24 cellular contexts compared by ENCODE assay signal in the genomic region with DNA sequence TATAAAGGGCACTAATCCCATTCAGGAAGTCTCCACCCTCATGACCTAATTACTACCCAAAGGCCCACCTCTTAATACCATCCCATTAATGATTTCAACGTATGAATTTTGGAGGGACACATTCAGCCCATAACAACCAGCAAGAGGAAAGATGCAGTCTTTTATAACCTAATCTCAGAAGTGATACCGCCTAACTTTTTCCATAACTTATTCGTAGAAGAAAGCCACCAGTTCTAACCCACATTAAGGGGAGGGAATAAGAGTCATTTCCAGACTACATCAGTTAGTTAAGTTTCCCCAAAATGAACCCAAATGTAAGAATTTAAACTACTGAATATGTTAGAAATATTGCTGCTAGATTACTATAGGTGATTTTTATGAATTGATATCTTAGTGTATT. TPM values are rescaled to one million over a fixed set of nuclear protein-coding genes. Genes with fewer than 3 reads are reported as not detected.
A peak's percentile ranks its signal among the peaks of the same experiment; 100 is the strongest.
DNase-seq lines count a peak whose midpoint lies in the region; ATAC-seq, FAIRE-seq and TF ChIP-seq lines count a peak whose summit lies in the region.
"Had no signal": no experiment of that assay in that cellular context is flagged by ENCODE, and none has a peak within 500 bp of the region (broad histone marks: within the 10 kb centered on the region; RNA-seq: fewer than 3 reads in every experiment).

No MANE protein-coding gene starts in this region.

- no peak overlapping the region for H3K4me2 ChIP-seq in HepG2 (ENCODE audit: low read depth, low read length)
- H3K4me2 ChIP-seq: BLaER1 had no signal

- H3K79me2 ChIP-seq in HepG2 (ENCODE audit: insufficient read depth, low read length): no peaks in the 10 kb centered on the region

- no peaks in the 10 kb centered on the region for H3K9me3 ChIP-seq in HepG2 (ENCODE audit: low read length)
- no peaks in the 10 kb centered on the region for H3K9me3 ChIP-seq in right lobe of liver
- H3K9me3 ChIP-seq: BLaER1 had no signal

- H3K9ac ChIP-seq in HepG2 (ENCODE audit: insufficient read depth, low read depth, low read length): no peak overlapping the region
- H3K9ac ChIP-seq: BLaER1 had no signal

- TF ChIP-seq POLR2A in HepG2 (IDR thresholded peaks at IDR 0.05; ENCODE audit: insufficient read depth in 1 of 2, low read depth in 2 of 2, low read length in 2 of 2) (no peak), right lobe of liver (IDR thresholded peaks at IDR 0.05) (no peak)

- H2AFZ ChIP-seq in HepG2 (ENCODE audit: low read length): no peak overlapping the region

- H3K9me3 Mint-ChIP-seq in activated CD4-positive, alpha-beta T cell treated with anti-CD3 and anti-CD28 coated beads for 36 hours (ENCODE audit: low read depth): no peaks in the 10 kb centered on the region
- peaks cover 22% of the 10 kb centered on the region for H3K9me3 Mint-ChIP-seq in activated CD4-positive, alpha-beta T cell treated with anti-CD3 and anti-CD28 coated beads, Interleukin-2, amount 10 ng/mL, durations not matched to agents 24 days and 14 days

- H3K4me1 ChIP-seq in HepG2 (ENCODE audit: insufficient read depth, low read length) (peaks cover 11% of the 10 kb centered on the region; the same call in 1 of the 2 replicates), right lobe of liver (peaks cover 0 to 3% (median 0%) of the 10 kb centered on the region in 4 donors)
- H3K4me1 ChIP-seq: BLaER1 had no signal

- H3K4me3 ChIP-seq in HepG2 (replicated peaks in 1 of 3; ENCODE audit: insufficient read depth in 1 of 3, low read depth in 2 of 3, low read length in 3 of 3): no peak overlapping the region
- H3K4me3 ChIP-seq in right lobe of liver: no peak overlapping the region
- H3K4me3 ChIP-seq: BLaER1, GM12878 had no signal

- no peaks in the 10 kb centered on the region for H4K20me1 ChIP-seq in HepG2 (ENCODE audit: insufficient read depth, low read length)
- H4K20me1 ChIP-seq: BLaER1 had no signal

- TF ChIP-seq CTCF in HepG2 (CRISPR knock-in tag; IDR thresholded peaks at IDR 0.05): no peak
- no peak for TF ChIP-seq CTCF in right lobe of liver (IDR thresholded peaks at IDR 0.05)

- peaks cover 33% of the 10 kb centered on the region for H3K27me3 Mint-ChIP-seq in activated CD4-positive, alpha-beta T cell treated with anti-CD3 and anti-CD28 coated beads for 36 hours
- H3K27me3 Mint-ChIP-seq in activated CD4-positive, alpha-beta T cell treated with anti-CD3 and anti-CD28 coated beads, Interleukin-2, amount 10 ng/mL, durations not matched to agents 24 days and 14 days: peaks cover 2% of the 10 kb centered on the region

- H3K36me3 ChIP-seq in HepG2 (replicated peaks in 1 of 2; ENCODE audit: control insufficient read depth in 1 of 2, insufficient read depth in 2 of 2, low read length in 2 of 2) (no peaks in the 10 kb centered on the region; a peak in 1 of 5 replicates), right lobe of liver (no peaks in the 10 kb centered on the region)
- H3K36me3 ChIP-seq: BLaER1 had no signal

- POLR2A ChIA-PET in activated CD4-positive, alpha-beta T cell treated with anti-CD3 and anti-CD28 coated beads for 36 hours (lab: Charles Lee): no interaction called here
- POLR2A ChIA-PET in HepG2 (lab: Yijun Ruan, JAX): no interaction called here

- intact Hi-C loops in activated CD4-positive, alpha-beta T cell treated with anti-CD3 and anti-CD28 coated beads for 36 hours (cut with DNase I, micrococcal nuclease): loop anchor here in 1 of 2 experiments (5.0 kb wide), 1 partner anchor 1511 kb away; no protein-coding TSS in a partner anchor
- intact Hi-C loops in activated CD4-positive, alpha-beta T cell treated with anti-CD3 and anti-CD28 coated beads, Interleukin-2, amount 10 ng/mL, durations not matched to agents 24 days and 14 days (cut with micrococcal nuclease): no loop called here
- intact Hi-C loops in HepG2 (cut with micrococcal nuclease; ENCODE audit: unreplicated experiment): no loop called here
- intact Hi-C loops in right lobe of liver (cut with DNase I): no loop called here

- DNase-seq in activated CD4-positive, alpha-beta T cell treated with anti-CD3 and anti-CD28 coated beads for 36 hours: no peak
- DNase-seq in activated CD4-positive, alpha-beta T cell treated with anti-CD3 and anti-CD28 coated beads, Interleukin-2, amount 10 ng/mL, durations not matched to agents 24 days and 14 days: no peak
- DNase-seq in HepG2 (ENCODE audit: low spot score) (no peak), right lobe of liver (no peak), iPS-NIHi11 (ENCODE audit: low spot score) (no peak)
- no peak for DNase-seq in stimulated activated naive CD8-positive, alpha-beta T cell treated with anti-CD3 and anti-CD28 coated beads, Interleukin-15, Interleukin-2, amounts not matched to agents 100 U/mL and 50 U/mL, for 24 hours
- DNase-seq in stimulated activated CD4-positive, alpha-beta T cell treated with anti-CD3 and anti-CD28 coated beads, Interleukin-4, amount 100 ng/mL, for 4 hours: no peak
- DNase-seq: 8988T; CD4-positive, alpha-beta memory T cell; DMS153; DND-41; EL; GOT3; H7; HFFc6 had no signal

- in situ Hi-C loops in HepG2 (cut with HindIII; ENCODE audit: extremely low pct_ligation_motif_present, low pct_unique_long_range_greater_than_20kb): no loop called here

- H3K4me3 Mint-ChIP-seq in activated CD4-positive, alpha-beta T cell treated with anti-CD3 and anti-CD28 coated beads for 36 hours: no peak overlapping the region
- no peak overlapping the region for H3K4me3 Mint-ChIP-seq in activated CD4-positive, alpha-beta T cell treated with anti-CD3 and anti-CD28 coated beads, Interleukin-2, amount 10 ng/mL, durations not matched to agents 24 days and 14 days
- H3K4me3 Mint-ChIP-seq: CD14-positive monocyte; CD4-positive, alpha-beta memory T cell; HFFc6 had no signal

- WGBS in HepG2 (ENCODE audit: low lambda C conversion rate): 70% methylated on average over 3 of the region's 3 CpGs
- 82% methylated on average over 3 of the region's 3 CpGs for WGBS in right lobe of liver (ENCODE audit: insufficient coverage, low coverage, low lambda C conversion rate, missing lambda C conversion rate)

- BruUV-seq in HepG2 (replicated peaks; lab: Mats Ljungman, UMichigan): no TSS peak

- H3K27ac Mint-ChIP-seq in activated CD4-positive, alpha-beta T cell treated with anti-CD3 and anti-CD28 coated beads for 36 hours: no peak overlapping the region
- H3K27ac Mint-ChIP-seq in activated CD4-positive, alpha-beta T cell treated with anti-CD3 and anti-CD28 coated beads, Interleukin-2, amount 10 ng/mL, durations not matched to agents 24 days and 14 days: no peak overlapping the region
- H3K27ac Mint-ChIP-seq: CD14-positive monocyte; CD4-positive, alpha-beta memory T cell; HFFc6 had no signal

- no peak for FAIRE-seq in HepG2 (lab: Jason Lieb, UNC)
- FAIRE-seq: GM12878 had no signal

- H3K36me3 Mint-ChIP-seq in activated CD4-positive, alpha-beta T cell treated with anti-CD3 and anti-CD28 coated beads for 36 hours (ENCODE audit: low read depth): no peaks in the 10 kb centered on the region
- no peaks in the 10 kb centered on the region for H3K36me3 Mint-ChIP-seq in activated CD4-positive, alpha-beta T cell treated with anti-CD3 and anti-CD28 coated beads, Interleukin-2, amount 10 ng/mL, durations not matched to agents 24 days and 14 days (ENCODE audit: low read depth)
- H3K36me3 Mint-ChIP-seq: CD14-positive monocyte; CD4-positive, alpha-beta memory T cell had no signal

- TF ChIP-seq EP300 in HepG2 (IDR thresholded peaks at IDR 0.05; ENCODE audit: low read depth in 2 of 2, low read length in 2 of 2) (no peak), HepG2 (CRISPR knock-in tag; IDR thresholded peaks at IDR 0.05; ENCODE audit: borderline replicate concordance) (no peak)

- no peak for TF ChIP-seq RAD21 in HepG2 (CRISPR knock-in tag; IDR thresholded peaks at IDR 0.05)

- no peak overlapping the region for H3K27ac ChIP-seq in HepG2 (ENCODE audit: extremely low read length, insufficient read depth, low read length)
- H3K27ac ChIP-seq in right lobe of liver: no peak overlapping the region
- H3K27ac ChIP-seq: BLaER1, HL-60 had no signal

- CTCF ChIA-PET in activated CD4-positive, alpha-beta T cell treated with anti-CD3 and anti-CD28 coated beads for 36 hours (lab: Charles Lee): interaction anchor here (1.0 kb wide), 1 partner anchor 10 kb away, joined by 3 read pairs; no protein-coding TSS in a partner anchor
- CTCF ChIA-PET in HepG2 (lab: Yijun Ruan, JAX; ENCODE audit: low intra/inter-chr PET ratio, low total read pairs): no interaction called here

- H3K27me3 ChIP-seq in HepG2 (ENCODE audit: control insufficient read depth in 1 of 2, insufficient read depth in 2 of 2, low read length in 2 of 2): no peaks in the 10 kb centered on the region
- no peaks in the 10 kb centered on the region for H3K27me3 ChIP-seq in right lobe of liver
- H3K27me3 ChIP-seq: BLaER1 had no signal

- peak; percentile 74 for ATAC-seq in activated CD4-positive, alpha-beta T cell treated with anti-CD3 and anti-CD28 coated beads for 36 hours
- ATAC-seq in HepG2 (no peak), right lobe of liver (no peak)
- peak; percentile 66 for ATAC-seq in stimulated activated naive CD8-positive, alpha-beta T cell treated with anti-CD3 and anti-CD28 coated beads, Interleukin-15, Interleukin-2, amounts not matched to agents 100 U/mL and 50 U/mL, for 24 hours
- ATAC-seq: GM12878, HCT116 had no signal

- peaks cover 9% of the 10 kb centered on the region for H3K4me1 Mint-ChIP-seq in activated CD4-positive, alpha-beta T cell treated with anti-CD3 and anti-CD28 coated beads for 36 hours
- peaks cover 1% of the 10 kb centered on the region for H3K4me1 Mint-ChIP-seq in activated CD4-positive, alpha-beta T cell treated with anti-CD3 and anti-CD28 coated beads, Interleukin-2, amount 10 ng/mL, durations not matched to agents 24 days and 14 days
- H3K4me1 Mint-ChIP-seq: CD14-positive monocyte; CD4-positive, alpha-beta memory T cell had no signal

RNA-seq across cellular contexts. Expression of gene LHFPL3, which starts 32.1 kb away (rescaled TPM):
- not detected for total RNA-seq in activated CD4-positive, alpha-beta T cell treated with anti-CD3 and anti-CD28 coated beads for 36 hours
- not detected in 2 replicates for total RNA-seq in activated CD4-positive, alpha-beta T cell treated with anti-CD3 and anti-CD28 coated beads, Interleukin-2, amount 10 ng/mL, durations not matched to agents 24 days and 14 days
- total RNA-seq in HepG2 (2016; rRNA removed; fragmentation: Illumina TruSeq; extraction: Trizol) (not detected in 2 replicates), right lobe of liver (not detected)
- not detected in 2 replicates for total RNA-seq in HepG2 (2016; cell fraction: cytosol; rRNA removed; fragmentation: Illumina TruSeq; extraction: Trizol; ENCODE audit: low read depth)
- total RNA-seq in HepG2 (2016; cell fraction: insoluble cytoplasmic fraction; rRNA removed; fragmentation: Illumina TruSeq; extraction: Trizol): not detected in 2 replicates
- total RNA-seq in HepG2 (2016; cell fraction: membrane; rRNA removed; fragmentation: Illumina TruSeq; extraction: Trizol): not detected in 2 replicates
- total RNA-seq in HepG2 (2016; cell fraction: nucleus; rRNA removed; fragmentation: Illumina TruSeq; extraction: Trizol): not detected in 2 replicates
- polyA plus RNA-seq in HepG2 (2011; rRNA removed): not detected in 2 replicates
- polyA plus RNA-seq in HepG2 (2011; cell fraction: cytosol; rRNA removed): not detected in 2 replicates
- polyA plus RNA-seq in HepG2 (2011; cell fraction: nucleus; rRNA removed): not detected in 2 replicates
- polyA plus RNA-seq in HepG2 (2012): not detected in 2 replicates
- not detected in 2 replicates for polyA plus RNA-seq in HepG2 (2016; cell fraction: cytosol; fragmentation: Illumina TruSeq; extraction: Trizol; ENCODE audit: low read depth)
- not detected in 2 replicates for polyA plus RNA-seq in HepG2 (2016; cell fraction: insoluble cytoplasmic fraction; fragmentation: Illumina TruSeq; extraction: Trizol; ENCODE audit: low read depth)
- polyA plus RNA-seq in HepG2 (2016; cell fraction: membrane; fragmentation: Illumina TruSeq; extraction: Trizol; ENCODE audit: low read depth): not detected in 2 replicates
- not detected in 2 replicates for polyA plus RNA-seq in HepG2 (2016; cell fraction: nucleus; fragmentation: Illumina TruSeq; extraction: Trizol; ENCODE audit: insufficient read depth, low read depth)
- not detected in 2 replicates for polyA minus RNA-seq in HepG2 (2011; rRNA and poly(A)+ RNA removed; ENCODE audit: low replicate concordance)
- polyA minus RNA-seq in HepG2 (2011; cell fraction: cytosol; rRNA and poly(A)+ RNA removed): not detected in 2 replicates
- polyA minus RNA-seq in HepG2 (2011; cell fraction: nucleus; rRNA and poly(A)+ RNA removed): not detected in 2 replicates
- total RNA-seq: A673; CD4-positive, alpha-beta memory T cell; G401; GM12878; HFFc6; HT1080 had no signal
- polyA plus RNA-seq: AG04450; CD14-positive monocyte; CD4-positive, alpha-beta memory T cell had no signal

Comparison
In these comparisons a context has a peak if more than half of its experiments do, and no peak if none do; other contexts are left out.
1. ATAC-seq: peak in activated CD4-positive, alpha-beta T cell treated with anti-CD3 and anti-CD28 coated beads for 36 hours (single experiment) and stimulated activated naive CD8-positive, alpha-beta T cell treated with anti-CD3 and anti-CD28 coated beads, Interleukin-15, Interleukin-2, amounts not matched to agents 100 U/mL and 50 U/mL, for 24 hours (single experiment); none in HepG2 (single experiment) and right lobe of liver (0 of 4).